9 cellular contexts compared by ENCODE assay signal in genomic region chr5:138274189-138274853, GRCh38. TPM values are rescaled to one million over a fixed set of nuclear protein-coding genes. Genes with fewer than 3 reads are reported as not detected.
A peak's percentile ranks its signal among the peaks of the same experiment; 100 is the strongest.
DNase-seq lines count a peak whose midpoint lies in the region; ATAC-seq, FAIRE-seq and TF ChIP-seq lines count a peak whose summit lies in the region.
"Had no signal": no experiment of that assay in that cellular context is flagged by ENCODE, and none has a peak within 500 bp of the region (broad histone marks: within the 10 kb centered on the region; RNA-seq: fewer than 3 reads in every experiment).

TSS of gene GFRA3 (minus strand) at chr5:138274621. CDS start at chr5:138274424, 197 bp downstream.

- no peaks in the 10 kb centered on the region for H3K36me3 ChIP-seq in SU-DHL-6 (ENCODE audit: low read length)
- no peaks in the 10 kb centered on the region for H3K36me3 ChIP-seq in ovary

- H4K20me1 ChIP-seq in SU-DHL-6 (ENCODE audit: low read depth, low read length): no peaks in the 10 kb centered on the region

- no peaks in the 10 kb centered on the region for H3K27me3 ChIP-seq in SU-DHL-6 (ENCODE audit: low read length)
- H3K27me3 ChIP-seq in ovary: no peaks in the 10 kb centered on the region

- no peak for TF ChIP-seq CTCF in SU-DHL-6 (IDR thresholded peaks at IDR 0.05; ENCODE audit: insufficient read depth, low read length, poor library complexity, severe bottlenecking)
- no peak for TF ChIP-seq CTCF in epithelial cell of proximal tubule (conservative IDR thresholded peaks at IDR 0.05; ENCODE audit: low read depth, low read length)
- no peak for TF ChIP-seq CTCF in ovary (IDR thresholded peaks at IDR 0.05)

- H3K79me2 ChIP-seq in SU-DHL-6 (ENCODE audit: insufficient read depth, low read length): no peaks in the 10 kb centered on the region

- peak within 1 kb of the TSS; percentile 42 for H3K4me2 ChIP-seq in SU-DHL-6 (ENCODE audit: low read depth, low read length, poor library complexity, severe bottlenecking)

- no peaks in the 10 kb centered on the region for H3F3A ChIP-seq in SU-DHL-6 (ENCODE audit: insufficient read depth)

- peaks cover 3% of the 10 kb centered on the region for H3K4me1 ChIP-seq in ovary (ENCODE audit: insufficient read depth)

- no peak for TF ChIP-seq POLR2A in ovary (IDR thresholded peaks at IDR 0.05)

- H3K27ac ChIP-seq in SU-DHL-6 (ENCODE audit: low read depth, low read length) (no peak within 1 kb of the TSS), ovary (no peak within 1 kb of the TSS)

- no peak for FAIRE-seq in RCC 7860 (lab: Jason Lieb, UNC)

- H3K9me2 ChIP-seq in SU-DHL-6 (replicated peaks; ENCODE audit: insufficient read depth, low read length): no peaks in the 10 kb centered on the region

- peak within 1 kb of the TSS; percentile 57 for H2AFZ ChIP-seq in SU-DHL-6 (ENCODE audit: low read depth, low read length, severe bottlenecking)

- no peak for ATAC-seq in GM21723 (IDR thresholded peaks at IDR 0.05; ENCODE audit: unreplicated experiment)

- H3K4me3 ChIP-seq in SU-DHL-6 (ENCODE audit: insufficient read depth, low read length, poor library complexity, severe bottlenecking) (peak within 1 kb of the TSS; percentile 8), epithelial cell of proximal tubule (ENCODE audit: low read depth, low read length) (peak within 1 kb of the TSS; percentile 37), ovary (peak within 1 kb of the TSS; percentile 29)

- DNase-seq in ELR (ENCODE audit: low read depth) (peak; percentile 13), epithelial cell of proximal tubule (ENCODE audit: low read depth) (no peak), ovary (peak; percentile 14 to 42 (median 21)), RCC 7860 (ENCODE audit: low spot score) (no peak), NCI-H345 treated with DMSO at 0.1 percent for 48 hours (lab: John Stamatoyannopoulos, UW; ENCODE audit: unreplicated experiment) (no peak)
- DNase-seq in activated CD4-positive, CD25-positive, alpha-beta regulatory T cell (lab: John Stamatoyannopoulos, UW): no peak

- intact Hi-C loops in ovary (cut with DNase I): no loop called here

- no peaks in the 10 kb centered on the region for H3K9me3 ChIP-seq in SU-DHL-6 (ENCODE audit: insufficient read depth, low read length)
- no peaks in the 10 kb centered on the region for H3K9me3 ChIP-seq in ovary

- WGBS in ovary, 3 donors: 2 to 3% (median 2%) methylated on average over 34 to 62 of the region's 62 CpGs

- no peak for TF ChIP-seq EP300 in ovary (IDR thresholded peaks at IDR 0.05)

- H3K9ac ChIP-seq in SU-DHL-6 (ENCODE audit: low read length): peak within 1 kb of the TSS; percentile 14; the same call in 1 of the 2 replicates

RNA-seq across cellular contexts. Expression of gene GFRA3, which starts in this region (rescaled TPM):
- 0.12 and 0.29 TPM in 2 replicates for total RNA-seq in epithelial cell of proximal tubule
- total RNA-seq in ovary: under 1 TPM in 5 of 7 donors, not detected in 2; 0.18 to 0.84 (median 0.32) TPM
- polyA plus RNA-seq in ovary: 1 to 10 TPM in 1 of 2 donors, under 1 TPM in 1; 0.61 to 2.5 TPM
- total RNA-seq: LHCN-M2 had no signal

Comparison
In these comparisons a context has a peak if more than half of its experiments do, and no peak if none do; other contexts are left out.
1. DNase-seq: peak in ELR (single experiment) and ovary (5 of 5); none in epithelial cell of proximal tubule (single experiment), RCC 7860 (single experiment), activated CD4-positive, CD25-positive, alpha-beta regulatory T cell (0 of 4) and NCI-H345 treated with DMSO at 0.1 percent for 48 hours (single experiment).
2. Peak in every context shown above with its lines, with median percentiles within 50 percentile points of each other: H3K4me3 ChIP-seq.